In genomic region chr4:1895971-1896657, GRCh38 we compare ENCODE assay signal across 23 cellular contexts.
"Had no signal": no experiment of that assay in that cellular context is flagged by ENCODE, and none has a peak within 500 bp of the region (broad histone marks: within the 10 kb centered on the region; RNA-seq: fewer than 3 reads in every experiment).

No MANE protein-coding gene starts in this region.

- H3K9me3 ChIP-seq: gastrocnemius medialis, heart left ventricle, tibial nerve, uterus had no signal

- H3K4me3 Mint-ChIP-seq: activated CD4-positive, alpha-beta memory T cell treated with anti-CD3 and anti-CD28 coated beads for 36 hours; activated naive CD8-positive, alpha-beta T cell treated with anti-CD3 and anti-CD28 coated beads, Interleukin-2, amount 50 U/mL, for 24 hours; brain; immature natural killer cell; naive thymus-derived CD8-positive, alpha-beta T cell; stimulated activated naive CD8-positive, alpha-beta T cell treated with anti-CD3 and anti-CD28 coated beads, Interleukin-15, Interleukin-2, amounts not matched to agents 100 ng/mL and 50 ng/mL, for 24 hours had no signal

- H3K27ac Mint-ChIP-seq: activated CD4-positive, alpha-beta memory T cell treated with anti-CD3 and anti-CD28 coated beads for 36 hours; stimulated activated naive CD8-positive, alpha-beta T cell treated with anti-CD3 and anti-CD28 coated beads, Interleukin-15, Interleukin-2, amounts not matched to agents 100 ng/mL and 50 ng/mL, for 24 hours had no signal

- ATAC-seq: activated naive CD8-positive, alpha-beta T cell treated with anti-CD3 and anti-CD28 coated beads, Interleukin-2, amount 50 U/mL, for 24 hours; gastrocnemius medialis; heart left ventricle; naive thymus-derived CD8-positive, alpha-beta T cell; SK-N-SH treated with all-trans-retinoic acid at 6 μM for 48 hours had no signal

- H3K9me3 Mint-ChIP-seq: activated CD4-positive, alpha-beta memory T cell treated with anti-CD3 and anti-CD28 coated beads for 36 hours; activated naive CD8-positive, alpha-beta T cell treated with anti-CD3 and anti-CD28 coated beads, Interleukin-2, amount 50 U/mL, for 24 hours; immature natural killer cell; naive thymus-derived CD8-positive, alpha-beta T cell; stimulated activated naive CD8-positive, alpha-beta T cell treated with anti-CD3 and anti-CD28 coated beads, Interleukin-15, Interleukin-2, amounts not matched to agents 100 ng/mL and 50 ng/mL, for 24 hours had no signal

- DNase-seq: activated CD4-positive, alpha-beta memory T cell treated with anti-CD3 and anti-CD28 coated beads for 36 hours; activated CD4-positive, CD25-positive, alpha-beta regulatory T cell treated with anti-CD3 and anti-CD28 coated beads, Interleukin-2, amount 50 U/mL, for 72 hours; activated naive CD4-positive, alpha-beta T cell treated with Interleukin-2 at 50 U/mL for 16 hours; activated naive CD8-positive, alpha-beta T cell treated with anti-CD3 and anti-CD28 coated beads, Interleukin-2, amount 50 U/mL, for 24 hours; activated T-cell treated with anti-CD3 and anti-CD28 coated beads for 4 hours; anterior cingulate cortex; central memory CD4-positive, alpha-beta T cell; erythroblast; gastrocnemius medialis; heart left ventricle; immature natural killer cell; mesendoderm; naive thymus-derived CD8-positive, alpha-beta T cell; stimulated activated CD4-positive, alpha-beta T cell treated with anti-CD3 and anti-CD28 coated beads, Interleukin-12 subunit alpha, Interleukin-12 subunit beta, amount 100 ng/mL, for 4 hours; stimulated activated CD4-positive, alpha-beta T cell treated with anti-CD3 and anti-CD28 coated beads, Interleukin-1b, Interleukin-23, amount 100 ng/mL, for 48 hours; stimulated activated CD8-positive, alpha-beta memory T cell treated with anti-CD3 and anti-CD28 coated beads, Interleukin-4, amount 100 ng/mL, for 48 hours; T-helper 1 cell; T1000; uterus had no signal

- H3K27me3 Mint-ChIP-seq: activated CD4-positive, alpha-beta memory T cell treated with anti-CD3 and anti-CD28 coated beads for 36 hours; activated naive CD8-positive, alpha-beta T cell treated with anti-CD3 and anti-CD28 coated beads, Interleukin-2, amount 50 U/mL, for 24 hours; naive thymus-derived CD8-positive, alpha-beta T cell; stimulated activated naive CD8-positive, alpha-beta T cell treated with anti-CD3 and anti-CD28 coated beads, Interleukin-15, Interleukin-2, amounts not matched to agents 100 ng/mL and 50 ng/mL, for 24 hours had no signal
